Comparison of ENCODE assay signal across 2 cellular contexts in the genomic region with DNA sequence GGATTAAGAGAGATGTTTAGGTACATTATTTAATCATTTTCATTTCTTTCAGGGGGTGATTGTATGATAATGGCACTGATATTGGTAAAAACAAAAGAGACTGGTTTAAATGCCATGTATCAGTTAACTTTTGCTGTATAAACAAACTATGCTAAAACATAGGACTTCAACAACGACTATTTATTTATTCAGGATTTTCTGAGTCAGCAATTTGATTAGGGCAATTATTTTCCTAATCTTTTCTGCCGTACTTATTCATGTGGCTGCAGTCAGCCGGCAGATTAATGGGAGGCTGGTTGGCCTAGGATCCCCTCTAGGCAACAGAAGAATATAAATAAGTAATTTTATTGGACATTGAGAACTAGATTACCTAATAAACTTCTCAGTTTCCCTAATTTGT.
TF ChIP-seq lines count a peak whose summit lies in the region.

No MANE protein-coding gene starts in this region.

TF ChIP-seq in HepG2, 621 proteins besides CTCF, POLR2A, EP300 and RAD21:
- TF ChIP-seq, protein P1, sequence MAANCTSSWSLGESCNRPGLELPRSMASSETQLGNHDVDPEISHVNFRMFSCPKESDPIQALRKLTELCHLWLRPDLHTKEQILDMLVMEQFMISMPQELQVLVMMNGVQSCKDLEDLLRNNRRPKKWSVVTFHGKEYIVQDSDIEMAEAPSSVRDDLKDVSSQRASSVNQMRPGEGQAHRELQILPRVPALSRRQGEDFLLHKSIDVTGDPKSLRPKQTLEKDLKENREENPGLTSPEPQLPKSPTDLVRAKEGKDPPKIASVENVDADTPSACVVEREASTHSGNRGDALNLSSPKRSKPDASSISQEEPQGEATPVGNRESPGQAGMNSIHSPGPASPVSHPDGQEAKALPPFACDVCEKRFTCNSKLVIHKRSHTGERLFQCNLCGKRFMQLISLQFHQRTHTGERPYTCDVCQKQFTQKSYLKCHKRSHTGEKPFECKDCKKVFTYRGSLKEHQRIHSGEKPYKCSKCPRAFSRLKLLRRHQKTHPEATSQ (CRISPR knock-in tag; IDR thresholded peaks at IDR 0.05; ENCODE audit: borderline replicate concordance): no peak
- TF ChIP-seq SMAD1 (CRISPR knock-in tag; IDR thresholded peaks at IDR 0.05; ENCODE audit: borderline replicate concordance, low read depth) (no peak), NFE2L2 (IDR thresholded peaks at IDR 0.05; ENCODE audit: low read length) (no peak), MAFF (IDR thresholded peaks at IDR 0.05; ENCODE audit: low read depth, low read length) (peak; percentile 73), MAFK (conservative IDR thresholded peaks at IDR 0.05 in 1 of 2, IDR thresholded peaks at IDR 0.05 in 1 of 2; ENCODE audit: low read length in 2 of 2) (peak; percentile 52 to 82; a peak in 3 of 4 replicates)

TF ChIP-seq in H1, 55 proteins besides CTCF, POLR2A, EP300 and RAD21:
- TF ChIP-seq MAFK (IDR thresholded peaks at IDR 0.05; ENCODE audit: low read depth, low read length): peak; percentile 48; the same call in 1 of the 2 replicates
- no peak for TF ChIP-seq ASH2L (IDR thresholded peaks at IDR 0.05; ENCODE audit: low read length)
- TF ChIP-seq SRF (IDR thresholded peaks at IDR 0.05; ENCODE audit: low read depth, low read length): no peak
- TF ChIP-seq, protein P2, sequence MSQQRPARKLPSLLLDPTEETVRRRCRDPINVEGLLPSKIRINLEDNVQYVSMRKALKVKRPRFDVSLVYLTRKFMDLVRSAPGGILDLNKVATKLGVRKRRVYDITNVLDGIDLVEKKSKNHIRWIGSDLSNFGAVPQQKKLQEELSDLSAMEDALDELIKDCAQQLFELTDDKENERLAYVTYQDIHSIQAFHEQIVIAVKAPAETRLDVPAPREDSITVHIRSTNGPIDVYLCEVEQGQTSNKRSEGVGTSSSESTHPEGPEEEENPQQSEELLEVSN (IDR thresholded peaks at IDR 0.05): no peak
- TF ChIP-seq, protein P3, sequence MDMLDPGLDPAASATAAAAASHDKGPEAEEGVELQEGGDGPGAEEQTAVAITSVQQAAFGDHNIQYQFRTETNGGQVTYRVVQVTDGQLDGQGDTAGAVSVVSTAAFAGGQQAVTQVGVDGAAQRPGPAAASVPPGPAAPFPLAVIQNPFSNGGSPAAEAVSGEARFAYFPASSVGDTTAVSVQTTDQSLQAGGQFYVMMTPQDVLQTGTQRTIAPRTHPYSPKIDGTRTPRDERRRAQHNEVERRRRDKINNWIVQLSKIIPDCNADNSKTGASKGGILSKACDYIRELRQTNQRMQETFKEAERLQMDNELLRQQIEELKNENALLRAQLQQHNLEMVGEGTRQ (IDR thresholded peaks at IDR 0.05; ENCODE audit: low read length): no peak
- TF ChIP-seq TAF7 (optimal IDR thresholded peaks at IDR 0.05; ENCODE audit: borderline replicate concordance, low read depth, low read length): no peak
- TF ChIP-seq BRCA1 (IDR thresholded peaks at IDR 0.05; ENCODE audit: low read depth, low read length): no peak
- no peak for TF ChIP-seq KDM5A (IDR thresholded peaks at IDR 0.05; ENCODE audit: low read length)
